Comparison of ENCODE assay signal across 14 cellular contexts in genomic region chr19:55372316-55373081, GRCh38.
DNase-seq lines count a peak whose midpoint lies in the region; ATAC-seq and TF ChIP-seq lines count a peak whose summit lies in the region.
"Had no signal": no experiment of that assay in that cellular context is flagged by ENCODE, and none has a peak within 500 bp of the region (broad histone marks: within the 10 kb centered on the region; RNA-seq: fewer than 3 reads in every experiment).

No MANE protein-coding gene starts in this region.

- H3K27ac Mint-ChIP-seq in stimulated activated effector memory CD8-positive, alpha-beta T cell treated with anti-CD3 and anti-CD28 coated beads, Interleukin-12 subunit alpha, Interleukin-12 subunit beta, amount 100 ng/mL, for 72 hours = no peak overlapping the region
- H3K27ac Mint-ChIP-seq: activated T-helper 2 cell treated with anti-CD3 and anti-CD28 coated beads, Interferon-gamma antibody, Interleukin-2, Interleukin-4, amounts not matched to agents 10 μg/mL and 5 μg/mL and 100 μg/mL, durations not matched to agents 14 hours and 24 hours and 36 hours; IgD-negative memory B cell; naive thymus-derived CD8-positive, alpha-beta T cell had no signal

- TF ChIP-seq POLR2A in Raji (IDR thresholded peaks at IDR 0.05; ENCODE audit: insufficient read depth, low read depth, low read length) = 0 out of 2 replicates have a peak, but pooled peaks have one; percentile 15

- TF ChIP-seq CTCF in fibroblast of mammary gland (conservative IDR thresholded peaks at IDR 0.05; ENCODE audit: control insufficient read depth, insufficient read depth, low read depth, low read length) = no peak

- peak; percentile 62 for ATAC-seq in stimulated activated effector memory CD8-positive, alpha-beta T cell treated with anti-CD3 and anti-CD28 coated beads, Interleukin-12 subunit alpha, Interleukin-12 subunit beta, amount 100 ng/mL, for 72 hours
- ATAC-seq in GM18858 (IDR thresholded peaks at IDR 0.05; ENCODE audit: unreplicated experiment) = no peak
- ATAC-seq: upper lobe of right lung had no signal

- H3K4me3 Mint-ChIP-seq in stimulated activated effector memory CD8-positive, alpha-beta T cell treated with anti-CD3 and anti-CD28 coated beads, Interleukin-12 subunit alpha, Interleukin-12 subunit beta, amount 100 ng/mL, for 72 hours = no peak overlapping the region

- no peaks in the 10 kb centered on the region for H3K36me3 Mint-ChIP-seq in stimulated activated effector memory CD8-positive, alpha-beta T cell treated with anti-CD3 and anti-CD28 coated beads, Interleukin-12 subunit alpha, Interleukin-12 subunit beta, amount 100 ng/mL, for 72 hours
- H3K36me3 Mint-ChIP-seq: IgD-negative memory B cell had no signal

- no peak overlapping the region for H3K4me3 ChIP-seq in fibroblast of mammary gland (ENCODE audit: control insufficient read depth, low read depth, low read length)
- H3K4me3 ChIP-seq: upper lobe of right lung had no signal

- H3K9me3 Mint-ChIP-seq in stimulated activated effector memory CD8-positive, alpha-beta T cell treated with anti-CD3 and anti-CD28 coated beads, Interleukin-12 subunit alpha, Interleukin-12 subunit beta, amount 100 ng/mL, for 72 hours = no peaks in the 10 kb centered on the region
- H3K9me3 Mint-ChIP-seq: activated T-helper 2 cell treated with anti-CD3 and anti-CD28 coated beads, Interferon-gamma antibody, Interleukin-2, Interleukin-4, amounts not matched to agents 10 μg/mL and 5 μg/mL and 100 μg/mL, durations not matched to agents 14 hours and 24 hours and 36 hours had no signal

- intact Hi-C loops in posterior cingulate gyrus (cut with DNase I) = no loop called here

- peaks cover 14% of the 10 kb centered on the region for H3K4me1 Mint-ChIP-seq in stimulated activated effector memory CD8-positive, alpha-beta T cell treated with anti-CD3 and anti-CD28 coated beads, Interleukin-12 subunit alpha, Interleukin-12 subunit beta, amount 100 ng/mL, for 72 hours

- peak; percentile 60 for DNase-seq in activated CD8-positive, alpha-beta memory T cell treated with anti-CD3 and anti-CD28 coated beads for 24 hours
- DNase-seq in activated CD8-positive, alpha-beta memory T cell treated with anti-CD3 and anti-CD28 coated beads, Interleukin-2, amount 50 U/mL, for 48 hours = no peak
- DNase-seq in fibroblast of mammary gland (ENCODE audit: low read depth) = peak; percentile 41
- no peak for DNase-seq in stimulated activated effector memory CD8-positive, alpha-beta T cell treated with anti-CD3 and anti-CD28 coated beads, Interleukin-12 subunit alpha, Interleukin-12 subunit beta, amount 100 ng/mL, for 72 hours (ENCODE audit: low spot score in 2 of 2)
- no peak for DNase-seq in posterior cingulate gyrus
- DNase-seq in MV-4-11 (lab: John Stamatoyannopoulos, UW) = no peak
- DNase-seq: GF-D8; naive thymus-derived CD8-positive, alpha-beta T cell; NCI-H2081 treated with DMSO at 0.1 percent for 48 hours; upper lobe of right lung had no signal

Comparison
In these comparisons a context has a peak if more than half of its experiments do, and no peak if none do; other contexts are left out.
1. DNase-seq: peak in activated CD8-positive, alpha-beta memory T cell treated with anti-CD3 and anti-CD28 coated beads for 24 hours (single experiment) and fibroblast of mammary gland (single experiment); none in activated CD8-positive, alpha-beta memory T cell treated with anti-CD3 and anti-CD28 coated beads, Interleukin-2, amount 50 U/mL, for 48 hours (single experiment), stimulated activated effector memory CD8-positive, alpha-beta T cell treated with anti-CD3 and anti-CD28 coated beads, Interleukin-12 subunit alpha, Interleukin-12 subunit beta, amount 100 ng/mL, for 72 hours (0 of 2), posterior cingulate gyrus (0 of 10) and MV-4-11 (single experiment).